23 cellular contexts compared by ENCODE assay signal in the genomic region with DNA sequence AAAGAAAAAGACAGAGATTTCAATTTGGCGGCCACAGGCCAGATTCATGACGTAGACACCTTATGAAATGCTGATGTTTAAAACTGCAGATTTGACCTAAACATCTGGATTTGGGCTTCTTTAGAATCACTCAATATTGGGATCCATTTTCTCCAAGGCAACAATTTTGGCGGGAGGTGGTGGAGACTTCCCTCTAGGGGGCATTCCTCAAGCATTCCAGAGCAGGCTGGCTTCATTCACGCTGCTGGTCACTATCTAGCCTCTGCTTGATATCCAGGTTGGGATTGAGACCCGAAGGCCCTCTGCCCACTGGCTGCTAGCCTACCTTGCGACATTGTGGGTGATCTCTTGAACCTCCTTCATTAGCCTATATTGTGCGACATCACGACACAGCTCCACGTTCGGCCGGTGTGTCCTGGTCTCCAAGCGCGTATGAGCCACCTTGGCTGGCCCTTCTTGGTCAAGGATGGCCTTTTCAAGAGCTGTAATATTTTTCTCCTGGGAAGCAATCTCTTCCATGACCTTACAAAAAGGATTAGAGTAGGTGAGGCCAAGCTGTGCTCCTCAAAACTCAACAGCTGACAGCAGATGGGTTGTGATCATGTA. TPM values are rescaled to one million over a fixed set of nuclear protein-coding genes. Genes with fewer than 3 reads are reported as not detected.
DNase-seq lines count a peak whose midpoint lies in the region; ATAC-seq and TF ChIP-seq lines count a peak whose summit lies in the region.
"Had no signal": no experiment of that assay in that cellular context is flagged by ENCODE, and none has a peak within 500 bp of the region (broad histone marks: within the 10 kb centered on the region; RNA-seq: fewer than 3 reads in every experiment).

No MANE protein-coding gene starts in this region.

- CTCF ChIA-PET in activated CD4-positive, alpha-beta T cell treated with anti-CD3 and anti-CD28 coated beads for 36 hours (lab: Charles Lee) = interaction anchor here (0.7 to 0.9 kb wide), 4 partner anchors 16 to 340 kb away, joined by 3 read pairs; no protein-coding TSS in a partner anchor

- H3K9me3 ChIP-seq in T-helper 17 cell (ENCODE audit: control insufficient read depth, low read length, poor library complexity, severe bottlenecking) = no peaks in the 10 kb centered on the region
- H3K9me3 ChIP-seq: BLaER1, esophagus squamous epithelium, left lung, sigmoid colon had no signal

- TF ChIP-seq CTCF in CD14-positive monocyte (IDR thresholded peaks at IDR 0.05) = peak; percentile 50
- peak; percentile 59 for TF ChIP-seq CTCF in chondrocyte (IDR thresholded peaks at IDR 0.05)
- TF ChIP-seq CTCF in nephron progenitor cell (IDR thresholded peaks at IDR 0.05) = peak; percentile 14

- H3K4me3 Mint-ChIP-seq in activated CD4-positive, alpha-beta T cell treated with anti-CD3 and anti-CD28 coated beads for 36 hours = no peak overlapping the region
- H3K4me3 Mint-ChIP-seq in CD14-positive monocyte = no peak overlapping the region
- no peak overlapping the region for H3K4me3 Mint-ChIP-seq in chondrocyte (ENCODE audit: unreplicated experiment)
- no peak overlapping the region for H3K4me3 Mint-ChIP-seq in nephron progenitor cell
- no peak overlapping the region for H3K4me3 Mint-ChIP-seq in T-helper 17 cell

- no peak for ATAC-seq in activated CD4-positive, alpha-beta T cell treated with anti-CD3 and anti-CD28 coated beads for 36 hours
- no peak for ATAC-seq in T-helper 17 cell
- ATAC-seq: left lung, SK-N-SH treated with all-trans-retinoic acid at 6 μM for 48 hours had no signal

- peak; percentile 39 for DNase-seq in activated CD4-positive, alpha-beta T cell treated with anti-CD3 and anti-CD28 coated beads for 36 hours
- no peak for DNase-seq in activated CD4-positive, alpha-beta T cell treated with anti-CD3 and anti-CD28 coated beads for 4 hours
- DNase-seq in CD14-positive monocyte (ENCODE audit: low spot score) (no peak), chondrocyte (ENCODE audit: low spot score) (no peak), nephron progenitor cell (no peak), NCI-H2081 treated with DMSO at 0.1 percent for 48 hours (lab: John Stamatoyannopoulos, UW) (no peak), T-helper 17 cell (no peak), NCI-H2029 treated with DMSO at 0.1 percent for 48 hours (lab: John Stamatoyannopoulos, UW) (no peak)
- DNase-seq: activated naive CD4-positive, alpha-beta T cell; anterior cingulate cortex; central memory CD4-positive, alpha-beta T cell; esophagus squamous epithelium; GF-D8; left lung; NCI-H187; NCI-H446; sigmoid colon; T1000 had no signal

- H3K4me1 Mint-ChIP-seq in activated CD4-positive, alpha-beta T cell treated with anti-CD3 and anti-CD28 coated beads for 36 hours = no peaks in the 10 kb centered on the region
- H3K4me1 Mint-ChIP-seq in CD14-positive monocyte = peaks cover 3% of the 10 kb centered on the region
- no peaks in the 10 kb centered on the region for H3K4me1 Mint-ChIP-seq in chondrocyte (ENCODE audit: low read depth)
- H3K4me1 Mint-ChIP-seq in nephron progenitor cell = no peaks in the 10 kb centered on the region
- no peaks in the 10 kb centered on the region for H3K4me1 Mint-ChIP-seq in T-helper 17 cell

- no peaks in the 10 kb centered on the region for H3K9me3 Mint-ChIP-seq in activated CD4-positive, alpha-beta T cell treated with anti-CD3 and anti-CD28 coated beads for 36 hours (ENCODE audit: low read depth)
- H3K9me3 Mint-ChIP-seq in CD14-positive monocyte = no peaks in the 10 kb centered on the region
- no peaks in the 10 kb centered on the region for H3K9me3 Mint-ChIP-seq in chondrocyte (ENCODE audit: low read depth)
- no peaks in the 10 kb centered on the region for H3K9me3 Mint-ChIP-seq in nephron progenitor cell

- no peak overlapping the region for H3K27ac Mint-ChIP-seq in activated CD4-positive, alpha-beta T cell treated with anti-CD3 and anti-CD28 coated beads for 36 hours
- no peak overlapping the region for H3K27ac Mint-ChIP-seq in CD14-positive monocyte
- no peak overlapping the region for H3K27ac Mint-ChIP-seq in chondrocyte (ENCODE audit: unreplicated experiment)
- H3K27ac Mint-ChIP-seq in nephron progenitor cell = no peak overlapping the region
- H3K27ac Mint-ChIP-seq in T-helper 17 cell = no peak overlapping the region

- no peaks in the 10 kb centered on the region for H3K36me3 Mint-ChIP-seq in activated CD4-positive, alpha-beta T cell treated with anti-CD3 and anti-CD28 coated beads for 36 hours (ENCODE audit: low read depth)
- H3K36me3 Mint-ChIP-seq in CD14-positive monocyte (no peaks in the 10 kb centered on the region), chondrocyte (ENCODE audit: low read depth) (no peaks in the 10 kb centered on the region), nephron progenitor cell (ENCODE audit: low read depth) (no peaks in the 10 kb centered on the region), T-helper 17 cell (ENCODE audit: low read depth) (no peaks in the 10 kb centered on the region)

- intact Hi-C loops in activated CD4-positive, alpha-beta T cell treated with anti-CD3 and anti-CD28 coated beads for 36 hours (cut with DNase I, micrococcal nuclease) = loop anchor here in 1 of 2 experiments (1.0 to 5.0 kb wide), 2 partner anchors 134 to 328 kb away; no protein-coding TSS in a partner anchor
- intact Hi-C loops in CD14-positive monocyte (cut with micrococcal nuclease) = loop anchor here in 1 of 2 donors (5.0 kb wide), 1 partner anchor 328 kb away; no protein-coding TSS in a partner anchor

- peaks cover 3% of the 10 kb centered on the region for H3K27me3 Mint-ChIP-seq in activated CD4-positive, alpha-beta T cell treated with anti-CD3 and anti-CD28 coated beads for 36 hours
- peaks cover 8 to 20% (median 12%) of the 10 kb centered on the region in 3 donors for H3K27me3 Mint-ChIP-seq in CD14-positive monocyte (ENCODE audit: low read depth in 3 of 3)
- peaks cover 23% of the 10 kb centered on the region for H3K27me3 Mint-ChIP-seq in chondrocyte (ENCODE audit: low read depth)
- H3K27me3 Mint-ChIP-seq in nephron progenitor cell (ENCODE audit: low read depth, poor library complexity) = peaks cover 31% of the 10 kb centered on the region
- peaks cover 22% of the 10 kb centered on the region for H3K27me3 Mint-ChIP-seq in T-helper 17 cell

- POLR2A ChIA-PET in activated CD4-positive, alpha-beta T cell treated with anti-CD3 and anti-CD28 coated beads for 36 hours (lab: Charles Lee) = no interaction called here

RNA-seq across cellular contexts. Expression of a gene that starts 24.5 kb away (rescaled TPM):
- under 1 TPM; 0.19 to 0.27 TPM for total RNA-seq in activated CD4-positive, alpha-beta T cell treated with anti-CD3 and anti-CD28 coated beads for 36 hours
- polyA plus RNA-seq in CD14-positive monocyte = not detected
- total RNA-seq in chondrocyte (not detected in 3 replicates), T-helper 17 cell (under 1 TPM; 0.17 to 0.44 TPM)
- total RNA-seq: A172, sigmoid colon had no signal

RNA-seq across cellular contexts. Expression of a gene that starts 31.0 kb away (rescaled TPM):
- total RNA-seq in activated CD4-positive, alpha-beta T cell treated with anti-CD3 and anti-CD28 coated beads for 36 hours = not detected
- not detected for polyA plus RNA-seq in CD14-positive monocyte
- not detected in 3 replicates for total RNA-seq in chondrocyte
- under 1 TPM in 1 of 2 donors, not detected in 1; 0.37 TPM for total RNA-seq in T-helper 17 cell
- total RNA-seq: A172, esophagus squamous epithelium, omental fat pad, sigmoid colon, ureter had no signal
- polyA plus RNA-seq: sigmoid colon had no signal

RNA-seq across cellular contexts. Expression of a gene that starts 44.7 kb away (rescaled TPM):
- total RNA-seq in activated CD4-positive, alpha-beta T cell treated with anti-CD3 and anti-CD28 coated beads for 36 hours = 10 to 100 TPM; 47.7 to 48.6 TPM
- polyA plus RNA-seq in CD14-positive monocyte = 10 to 100 TPM; 28.4 to 45.9 TPM
- 0.36 to 0.40 TPM in 2 of 3 replicates, not detected in the other for total RNA-seq in chondrocyte
- 10 to 100 TPM; 41.2 to 53.2 TPM for total RNA-seq in T-helper 17 cell
- total RNA-seq: A172 had no signal

Comparison
In these comparisons a context has a peak if more than half of its experiments do, and no peak if none do; other contexts are left out.
1. RNA of a gene that starts 44.7 kb away (total RNA-seq): 41.2 to 53.2 TPM in T-helper 17 cell and 47.7 to 48.6 TPM in activated CD4-positive, alpha-beta T cell treated with anti-CD3 and anti-CD28 coated beads for 36 hours; 0.36 to 0.40 TPM in chondrocyte; every median in the first group is over 10 times any median in the second.
2. Peak in every context shown above with its lines, with median percentiles within 50 percentile points of each other: CTCF ChIP-seq.